2 cellular contexts compared by ENCODE assay signal in genomic region chr1:154431586-154432373, GRCh38.
TF ChIP-seq lines count a peak whose summit lies in the region.

No MANE protein-coding gene starts in this region.

TF ChIP-seq in liver, 16 proteins besides CTCF, POLR2A, EP300 and RAD21:
- TF ChIP-seq HNF4G (IDR thresholded peaks at IDR 0.05) (no peak), NR2F2 (IDR thresholded peaks at IDR 0.05) (no peak)
TF ChIP-seq in liver: peak in this region for 0.

TF ChIP-seq in HepG2, 621 proteins besides CTCF, POLR2A, EP300 and RAD21 (continued from another document):
- no peak for TF ChIP-seq ZNF503 (CRISPR knock-in tag; IDR thresholded peaks at IDR 0.05)
- TF ChIP-seq ZNF766 (CRISPR knock-in tag; IDR thresholded peaks at IDR 0.05; ENCODE audit: borderline replicate concordance), result no peak
- TF ChIP-seq RFX5 (IDR thresholded peaks at IDR 0.05; ENCODE audit: low read depth, low read length), result no peak
- no peak for TF ChIP-seq WIZ (CRISPR knock-in tag; IDR thresholded peaks at IDR 0.05)
- TF ChIP-seq ZNF451 (CRISPR knock-in tag; IDR thresholded peaks at IDR 0.05), result no peak
- TF ChIP-seq, protein P1, sequence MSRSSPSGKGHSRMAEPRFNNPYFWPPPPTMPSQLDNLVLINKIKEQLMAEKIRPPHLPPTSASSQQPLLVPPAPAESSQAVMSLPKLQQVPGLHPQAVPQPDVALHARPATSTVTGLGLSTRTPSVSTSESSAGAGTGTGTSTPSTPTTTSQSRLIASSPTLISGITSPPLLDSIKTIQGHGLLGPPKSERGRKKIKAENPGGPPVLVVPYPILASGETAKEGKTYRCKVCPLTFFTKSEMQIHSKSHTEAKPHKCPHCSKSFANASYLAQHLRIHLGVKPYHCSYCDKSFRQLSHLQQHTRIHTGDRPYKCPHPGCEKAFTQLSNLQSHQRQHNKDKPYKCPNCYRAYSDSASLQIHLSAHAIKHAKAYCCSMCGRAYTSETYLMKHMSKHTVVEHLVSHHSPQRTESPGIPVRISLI (CRISPR knock-in tag; IDR thresholded peaks at IDR 0.05; ENCODE audit: borderline replicate concordance), result no peak
- no peak for TF ChIP-seq MXD1 (CRISPR knock-in tag; IDR thresholded peaks at IDR 0.05)
